ENCODE assay signal across 8 cellular contexts in the genomic region with DNA sequence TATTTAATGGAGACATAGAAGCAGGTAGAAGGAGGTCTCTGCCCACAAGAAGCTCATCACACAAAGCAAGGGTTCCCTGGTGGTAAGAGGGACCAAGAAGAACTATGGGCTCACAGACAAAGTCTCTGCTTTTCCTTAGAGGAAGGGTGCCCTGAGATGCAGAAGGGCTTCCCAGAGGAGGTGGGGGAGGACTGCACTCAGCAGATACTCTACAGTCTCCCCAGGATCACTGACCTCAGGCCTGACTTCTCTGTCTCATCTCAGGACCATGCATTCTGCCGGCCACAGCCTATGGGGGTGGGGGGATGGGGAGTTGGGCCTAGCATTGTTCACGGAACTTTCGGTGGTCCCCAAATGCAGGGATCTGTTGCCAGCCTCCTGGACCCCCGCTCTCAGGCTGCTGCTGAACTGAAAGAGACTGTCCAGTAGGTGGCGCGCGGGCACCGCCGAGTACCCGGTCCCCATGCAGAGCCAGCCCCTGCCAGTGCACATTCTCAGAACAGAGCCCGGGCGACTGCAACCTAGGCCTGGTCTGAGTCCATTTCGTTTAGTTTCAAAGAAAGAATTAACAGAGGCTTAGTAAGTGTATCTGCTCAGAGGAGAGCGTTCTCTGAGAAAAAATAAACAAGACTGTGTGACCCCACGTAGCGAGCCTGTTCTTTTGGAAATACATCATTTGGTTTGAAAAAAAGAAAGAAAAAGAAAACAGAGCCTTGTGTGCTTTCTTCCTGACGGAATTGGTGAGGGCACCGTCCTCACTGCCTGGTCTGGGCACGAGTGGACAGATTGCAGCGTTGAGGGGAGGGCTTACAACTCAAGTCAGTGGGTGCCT.
DNase-seq lines count a peak whose midpoint lies in the region; ATAC-seq lines count a peak whose summit lies in the region.

No MANE protein-coding gene starts in this region.

- peak overlapping the region; percentile 59 for H3K9ac ChIP-seq in skeletal muscle satellite cell (ENCODE audit: low read depth, low read length)

- in situ Hi-C loops in KBM-7 (cut with MboI; ENCODE audit: low pct_unique_long_range_greater_than_20kb, low sequenced_read_pairs), result no loop called here

- no peak overlapping the region for H3K4me3 ChIP-seq in skeletal muscle satellite cell (ENCODE audit: low read length)

- no peaks in the 10 kb centered on the region for H3K36me3 ChIP-seq in skeletal muscle satellite cell (ENCODE audit: insufficient read depth, low read length)

- peaks cover 11% of the 10 kb centered on the region for H3K4me1 ChIP-seq in skeletal muscle satellite cell (ENCODE audit: control insufficient read depth, insufficient read depth, low read length)

- DNase-seq in COR-L47 (lab: John Stamatoyannopoulos, UW), result peak; percentile 38
- DNase-seq in KBM-7, result peak; percentile 48
- DNase-seq in RPMI8226, result peak; percentile 61
- DNase-seq in astrocyte of the hippocampus (ENCODE audit: low read depth, low spot score), result peak; percentile 89
- DNase-seq in hippocampal formation (lab: John Stamatoyannopoulos, UW), result peak; percentile 76 to 88

- peaks cover 8% of the 10 kb centered on the region for H3K27me3 ChIP-seq in skeletal muscle satellite cell (ENCODE audit: control insufficient read depth, insufficient read depth, low read length)

- H3K4me2 ChIP-seq in skeletal muscle satellite cell (ENCODE audit: low read length), result peak overlapping the region; percentile 56

- ATAC-seq in GM19438 (IDR thresholded peaks at IDR 0.05; ENCODE audit: low read depth, unreplicated experiment) (peak; percentile 74), GM21447 (IDR thresholded peaks at IDR 0.05; ENCODE audit: unreplicated experiment) (no peak)

- H3K9me3 ChIP-seq in skeletal muscle satellite cell (replicated peaks; ENCODE audit: low read length), result no peaks in the 10 kb centered on the region

Comparison
In these comparisons a context has a peak if more than half of its experiments do, and no peak if none do; other contexts are left out.
1. DNase-seq: peak in every context shown above with its lines; median percentile 89 in astrocyte of the hippocampus; 82 in hippocampal formation; 61 in RPMI8226; 48 in KBM-7; 38 in COR-L47.